ENCODE assay signal across 11 cellular contexts in the genomic region with DNA sequence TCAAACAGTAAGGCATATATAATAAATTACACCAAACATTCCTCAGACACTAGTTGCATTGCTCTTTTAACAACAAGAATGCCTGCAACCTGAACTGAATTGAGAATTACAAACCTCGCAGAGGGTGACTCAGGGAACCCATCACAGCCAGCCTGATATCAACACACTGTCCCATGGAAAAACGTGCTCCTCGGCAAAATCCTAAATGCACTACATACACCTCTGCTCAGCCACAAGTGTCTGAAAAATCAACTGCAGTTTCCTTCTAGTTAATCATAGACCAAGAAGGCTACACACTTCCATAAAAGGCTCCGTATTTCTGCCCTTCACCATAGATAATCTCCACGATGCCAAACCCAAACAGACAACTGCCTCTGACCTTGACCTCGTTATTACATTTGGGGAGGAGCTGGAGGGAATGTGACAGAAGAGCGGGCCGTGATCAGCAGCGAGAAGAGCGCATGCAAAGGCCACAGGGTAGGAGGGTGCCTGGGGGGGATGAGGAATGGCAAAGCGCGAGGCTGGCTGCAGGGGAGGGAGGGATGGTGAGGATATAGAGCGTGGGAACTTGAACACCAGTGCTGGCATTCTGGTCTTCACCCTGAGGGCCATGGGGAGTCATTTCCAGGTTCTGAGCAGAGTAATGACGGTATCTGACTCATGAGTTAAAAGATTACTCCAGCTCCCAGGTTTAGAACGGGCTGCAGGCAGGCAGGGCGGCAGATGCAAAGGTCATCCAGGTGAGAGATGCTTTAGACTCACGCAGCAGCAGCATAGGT.
DNase-seq lines count a peak whose midpoint lies in the region; TF ChIP-seq lines count a peak whose summit lies in the region.
"Had no signal": no experiment of that assay in that cellular context is flagged by ENCODE, and none has a peak within 500 bp of the region (broad histone marks: within the 10 kb centered on the region; RNA-seq: fewer than 3 reads in every experiment).

No MANE protein-coding gene starts in this region.

- H2BK12ac ChIP-seq in trophoblast cell (ENCODE audit: low read length), result no peak overlapping the region

- H3K14ac ChIP-seq in trophoblast cell (ENCODE audit: low read length), result no peak overlapping the region

- H3K36me3 ChIP-seq in hepatocyte (replicated peaks; ENCODE audit: insufficient read depth, low read depth) (no peaks in the 10 kb centered on the region), trophoblast cell (ENCODE audit: control insufficient read depth in 1 of 2, insufficient read depth in 2 of 2, low read length in 2 of 2) (peaks cover 7 to 22% of the 10 kb centered on the region in 2 experiments)

- H4K91ac ChIP-seq in trophoblast cell (ENCODE audit: low read depth, low read length), result no peak overlapping the region

- no peak overlapping the region for H2BK120ac ChIP-seq in trophoblast cell (ENCODE audit: insufficient read depth, low read length, poor library complexity)

- no peak overlapping the region for H4K8ac ChIP-seq in trophoblast cell (ENCODE audit: low read depth, low read length)

- intact Hi-C loops in activated CD4-positive, alpha-beta T cell treated with anti-CD3 and anti-CD28 coated beads, Interleukin-2, amount 10 ng/mL, durations not matched to agents 24 days and 14 days (cut with micrococcal nuclease), result no loop called here

- H3K27ac ChIP-seq in hepatocyte (peak overlapping the region; percentile 89), trophoblast cell (ENCODE audit: low read depth, low read length) (no peak overlapping the region)

- H4K12ac ChIP-seq in trophoblast cell (ENCODE audit: low read depth, low read length), result no peak overlapping the region

- H3K4ac ChIP-seq in trophoblast cell (ENCODE audit: low read depth, low read length), result no peak overlapping the region

- H3K27me3 ChIP-seq in hepatocyte (no peaks in the 10 kb centered on the region), trophoblast cell (ENCODE audit: insufficient read depth, low read length) (no peaks in the 10 kb centered on the region)

- H3K27ac Mint-ChIP-seq in activated CD4-positive, alpha-beta T cell treated with anti-CD3 and anti-CD28 coated beads, Interleukin-2, amount 10 ng/mL, durations not matched to agents 24 days and 14 days, result peak overlapping the region; percentile 82

- H3K9me3 Mint-ChIP-seq in activated CD4-positive, alpha-beta T cell treated with anti-CD3 and anti-CD28 coated beads, Interleukin-2, amount 10 ng/mL, durations not matched to agents 24 days and 14 days, result no peaks in the 10 kb centered on the region

- H3K79me1 ChIP-seq in trophoblast cell (ENCODE audit: low read length), result no peaks in the 10 kb centered on the region

- H3K4me3 ChIP-seq in hepatocyte (no peak overlapping the region), trophoblast cell (ENCODE audit: low read depth, low read length) (no peak overlapping the region)
- H3K4me3 ChIP-seq: lung had no signal

- WGBS in hepatocyte (ENCODE audit: low lambda C conversion rate, missing lambda C conversion rate), result 49% methylated on average over 17 of the region's 17 CpGs
- no CpG with 5 or more reads among the region's 17 CpGs for WGBS in trophoblast cell (ENCODE audit: extremely low coverage, insufficient coverage, insufficient read length)

- no peak overlapping the region for H2BK5ac ChIP-seq in trophoblast cell (ENCODE audit: low read depth, low read length, poor library complexity)

- H3K9me2 ChIP-seq in hepatocyte (replicated peaks; ENCODE audit: insufficient read depth), result no peaks in the 10 kb centered on the region

- no peak overlapping the region for H2AK5ac ChIP-seq in trophoblast cell (ENCODE audit: low read length)

- no peak overlapping the region for H3K4me3 Mint-ChIP-seq in activated CD4-positive, alpha-beta T cell treated with anti-CD3 and anti-CD28 coated beads, Interleukin-2, amount 10 ng/mL, durations not matched to agents 24 days and 14 days

- H3K79me2 ChIP-seq in hepatocyte (peaks cover 69% of the 10 kb centered on the region), trophoblast cell (ENCODE audit: control insufficient read depth, insufficient read depth, low read length, poor library complexity) (no peaks in the 10 kb centered on the region)

- peaks cover 69% of the 10 kb centered on the region for H3K36me3 Mint-ChIP-seq in activated CD4-positive, alpha-beta T cell treated with anti-CD3 and anti-CD28 coated beads, Interleukin-2, amount 10 ng/mL, durations not matched to agents 24 days and 14 days (ENCODE audit: low read depth)

- no peak for DNase-seq in activated CD4-positive, alpha-beta T cell treated with anti-CD3 and anti-CD28 coated beads, Interleukin-2, amount 10 ng/mL, durations not matched to agents 24 days and 14 days
- no peak for DNase-seq in activated CD4-positive, alpha-beta T cell treated with anti-CD3 and anti-CD28 coated beads for 1 hour
- DNase-seq in T1000 (lab: John Stamatoyannopoulos, UW) (peak; percentile 99), hepatocyte (ENCODE audit: low spot score) (peak; percentile 77), trophoblast cell (peak; percentile 97 to 98), C1 segment of cervical spinal cord (lab: John Stamatoyannopoulos, UW) (no peak), NCI-H526 (lab: John Stamatoyannopoulos, UW) (no peak), iPS-NIHi7 (ENCODE audit: extremely low spot score) (no peak)
- DNase-seq: activated CD4-positive, CD25-positive, alpha-beta regulatory T cell treated with anti-CD3 and anti-CD28 coated beads, Interleukin-2, amount 50 U/mL, for 72 hours; NCI-H2029 treated with DMSO at 0.1 percent for 48 hours had no signal

- H3K4me2 ChIP-seq in hepatocyte, result peak overlapping the region; percentile 64
- H3K4me2 ChIP-seq in trophoblast cell (ENCODE audit: low read length), result no peak overlapping the region

- no peak overlapping the region for H3K23ac ChIP-seq in trophoblast cell (ENCODE audit: low read length)

- H2AFZ ChIP-seq in hepatocyte (no peak overlapping the region), trophoblast cell (ENCODE audit: insufficient read depth, low read length, poor library complexity) (no peak overlapping the region)

- peaks cover 80% of the 10 kb centered on the region for H3K4me1 Mint-ChIP-seq in activated CD4-positive, alpha-beta T cell treated with anti-CD3 and anti-CD28 coated beads, Interleukin-2, amount 10 ng/mL, durations not matched to agents 24 days and 14 days

- no peak overlapping the region for H3K9ac ChIP-seq in trophoblast cell (ENCODE audit: low read length)

- H3K4me1 ChIP-seq in hepatocyte (ENCODE audit: insufficient read depth) (peaks cover 34% of the 10 kb centered on the region), trophoblast cell (ENCODE audit: control insufficient read depth in 1 of 2, insufficient read depth in 2 of 2, low read length in 2 of 2) (peaks cover 11 to 12% of the 10 kb centered on the region in 2 experiments)

- no peaks in the 10 kb centered on the region for H3K27me3 Mint-ChIP-seq in activated CD4-positive, alpha-beta T cell treated with anti-CD3 and anti-CD28 coated beads, Interleukin-2, amount 10 ng/mL, durations not matched to agents 24 days and 14 days

- no peak overlapping the region for H3K18ac ChIP-seq in trophoblast cell (ENCODE audit: low read length)

- no peaks in the 10 kb centered on the region for H3K9me3 ChIP-seq in hepatocyte (ENCODE audit: low read depth)
- H3K9me3 ChIP-seq in trophoblast cell (ENCODE audit: insufficient read depth, low read depth, low read length), result no peaks in the 10 kb centered on the region

- no peak for TF ChIP-seq CTCF in hepatocyte (IDR thresholded peaks at IDR 0.05; ENCODE audit: poor library complexity)

- H4K20me1 ChIP-seq in hepatocyte (ENCODE audit: insufficient read depth, poor library complexity, severe bottlenecking), result no peaks in the 10 kb centered on the region

Comparison
In these comparisons a context has a peak if more than half of its experiments do, and no peak if none do; other contexts are left out.
1. DNase-seq: peak in T1000 (single experiment), hepatocyte (single experiment) and trophoblast cell (2 of 2); none in activated CD4-positive, alpha-beta T cell treated with anti-CD3 and anti-CD28 coated beads, Interleukin-2, amount 10 ng/mL, durations not matched to agents 24 days and 14 days (single experiment), activated CD4-positive, alpha-beta T cell treated with anti-CD3 and anti-CD28 coated beads for 1 hour (single experiment), C1 segment of cervical spinal cord (0 of 14), NCI-H526 (0 of 2) and iPS-NIHi7 (single experiment).